7 cellular contexts compared by ENCODE assay signal in genomic region chr7:26152782-26153245, GRCh38. TPM values are rescaled to one million over a fixed set of nuclear protein-coding genes. Genes with fewer than 3 reads are reported as not detected.
DNase-seq lines count a peak whose midpoint lies in the region; ATAC-seq, FAIRE-seq and TF ChIP-seq lines count a peak whose summit lies in the region.
"Not testable (repeated sequence)": the region's sequence is repeated elsewhere in the genome, so short reads cannot be mapped to it uniquely, and the experiment has no call there.

No MANE protein-coding gene starts in this region.

- dilution Hi-C loops in keratinocyte (cut with MboI; ENCODE audit: extremely low pct_ligation_motif_present, low sequenced_read_pairs): loop anchor here (10.0 kb wide), 1 partner anchor 278 kb away; no protein-coding TSS in a partner anchor

- not testable (repeated sequence) for H4K20me1 ChIP-seq in MM.1S (ENCODE audit: insufficient read depth, low read length); keratinocyte (ENCODE audit: control insufficient read depth, extremely low read depth, insufficient read depth, low read length)

- peak; percentile 46 for DNase-seq in MM.1S
- DNase-seq in activated CD4-positive, alpha-beta memory T cell treated with anti-CD3 and anti-CD28 coated beads, Interleukin-2, amount 10 ng/mL, durations not matched to agents 7 days and 5 days: peak; percentile 50
- not testable (repeated sequence) for DNase-seq in chondrocyte (ENCODE audit: low spot score); keratinocyte (ENCODE audit: low read depth, low spot score)

- H3K27me3 ChIP-seq in MM.1S (replicated peaks; ENCODE audit: insufficient read depth, low read length); keratinocyte (ENCODE audit: control insufficient read depth, extremely low read depth, insufficient read depth, low read length); rectal smooth muscle tissue (ENCODE audit: control insufficient read depth, insufficient read depth, low read length): not testable (repeated sequence)

- CTCF ChIA-PET in activated CD4-positive, alpha-beta memory T cell treated with anti-CD3 and anti-CD28 coated beads, Interleukin-2, amount 10 ng/mL, durations not matched to agents 7 days and 5 days (lab: Charles Lee): interaction anchor here (1.0 to 2.0 kb wide), 8 partner anchors 8 to 258 kb away, joined by 3 to 11 read pairs (median 7); no protein-coding TSS in a partner anchor

- H3K79me2 ChIP-seq in MM.1S (ENCODE audit: low read length) (peaks cover 46% of the 10 kb centered on the region), keratinocyte (ENCODE audit: control insufficient read depth, insufficient read depth, low read length) (peaks cover 20% of the 10 kb centered on the region)

- H3K4me1 Mint-ChIP-seq in activated CD4-positive, alpha-beta memory T cell treated with anti-CD3 and anti-CD28 coated beads, Interleukin-2, amount 10 ng/mL, durations not matched to agents 7 days and 5 days: peaks cover 61% of the 10 kb centered on the region
- peaks cover 24% of the 10 kb centered on the region for H3K4me1 Mint-ChIP-seq in chondrocyte (ENCODE audit: low read depth)

- H3K9ac ChIP-seq in MM.1S (ENCODE audit: low read length) (peak overlapping the region; percentile 84), keratinocyte (ENCODE audit: control insufficient read depth, extremely low read depth, insufficient read depth, low read length) (peak overlapping the region; percentile 62), rectal smooth muscle tissue (ENCODE audit: low read length) (peak overlapping the region; percentile 11)

- peak overlapping the region; percentile 97 for H3K27ac Mint-ChIP-seq in activated CD4-positive, alpha-beta memory T cell treated with anti-CD3 and anti-CD28 coated beads, Interleukin-2, amount 10 ng/mL, durations not matched to agents 7 days and 5 days
- H3K27ac Mint-ChIP-seq in chondrocyte (ENCODE audit: unreplicated experiment): not testable (repeated sequence)

- H3K4me2 ChIP-seq in MM.1S (ENCODE audit: low read depth, low read length) (peak overlapping the region; percentile 85), keratinocyte (ENCODE audit: control insufficient read depth, extremely low read depth, insufficient read depth, low read depth, low read length) (peak overlapping the region; percentile 81)

- not testable (repeated sequence) for FAIRE-seq in keratinocyte (lab: Jason Lieb, UNC)

- not testable (repeated sequence) for H3K27me3 Mint-ChIP-seq in activated CD4-positive, alpha-beta memory T cell treated with anti-CD3 and anti-CD28 coated beads, Interleukin-2, amount 10 ng/mL, durations not matched to agents 7 days and 5 days
- H3K27me3 Mint-ChIP-seq in chondrocyte (ENCODE audit: low read depth): peaks cover 32% of the 10 kb centered on the region

- ATAC-seq in GM18519 (IDR thresholded peaks at IDR 0.05; ENCODE audit: low FRiP score, unreplicated experiment) (peak; percentile 16), HG02588 (IDR thresholded peaks at IDR 0.05; ENCODE audit: unreplicated experiment) (peak; percentile 13)

- POLR2A ChIA-PET in activated CD4-positive, alpha-beta memory T cell treated with anti-CD3 and anti-CD28 coated beads, Interleukin-2, amount 10 ng/mL, durations not matched to agents 7 days and 5 days (lab: Charles Lee): interaction anchor here (0.8 to 14.1 kb wide), 14 partner anchors 8 to 260 kb away, joined by 3 to 406 read pairs (median 6); partner anchors contain the start of genes CBX3, HNRNPA2B1 and SNX10

- H3F3A ChIP-seq in MM.1S (ENCODE audit: insufficient read depth, low read length): peaks cover 40% of the 10 kb centered on the region

- not testable (repeated sequence) for H3K36me3 ChIP-seq in MM.1S (replicated peaks; ENCODE audit: insufficient read depth, low read length); keratinocyte (ENCODE audit: control insufficient read depth in 2 of 2, extremely low read depth in 1 of 2, insufficient read depth in 2 of 2, low read length in 2 of 2); rectal smooth muscle tissue (ENCODE audit: control insufficient read depth, insufficient read depth, low read length)

- peak overlapping the region; percentile 47; the same call in 1 of the 2 replicates for H2AFZ ChIP-seq in MM.1S (ENCODE audit: low read length)
- not testable (repeated sequence) for H2AFZ ChIP-seq in keratinocyte (ENCODE audit: control insufficient read depth, low read length)

- H3K9me3 ChIP-seq in MM.1S (replicated peaks; ENCODE audit: insufficient read depth, low read length); keratinocyte (ENCODE audit: control insufficient read depth, low read depth, low read length): not testable (repeated sequence)

- not testable (repeated sequence) for H3K9me3 Mint-ChIP-seq in activated CD4-positive, alpha-beta memory T cell treated with anti-CD3 and anti-CD28 coated beads, Interleukin-2, amount 10 ng/mL, durations not matched to agents 7 days and 5 days; chondrocyte (ENCODE audit: low read depth)

- TF ChIP-seq CTCF in MM.1S (IDR thresholded peaks at IDR 0.05; ENCODE audit: low read length); chondrocyte (IDR thresholded peaks at IDR 0.05); keratinocyte (optimal IDR thresholded peaks at IDR 0.05 in 1 of 3, IDR thresholded peaks at IDR 0.05 in 1 of 3, conservative IDR thresholded peaks at IDR 0.05 in 1 of 3; ENCODE audit: extremely low read depth in 1 of 3, insufficient read depth in 2 of 3, low read length in 3 of 3): not testable (repeated sequence)

- peak overlapping the region; percentile 94 for H3K4me3 Mint-ChIP-seq in activated CD4-positive, alpha-beta memory T cell treated with anti-CD3 and anti-CD28 coated beads, Interleukin-2, amount 10 ng/mL, durations not matched to agents 7 days and 5 days
- H3K4me3 Mint-ChIP-seq in chondrocyte (ENCODE audit: unreplicated experiment): peak overlapping the region; percentile 36

- H3K9me1 ChIP-seq in keratinocyte (ENCODE audit: control insufficient read depth, extremely low read depth, insufficient read depth, low read length): not testable (repeated sequence)

- peaks cover 22% of the 10 kb centered on the region for H3K36me3 Mint-ChIP-seq in activated CD4-positive, alpha-beta memory T cell treated with anti-CD3 and anti-CD28 coated beads, Interleukin-2, amount 10 ng/mL, durations not matched to agents 7 days and 5 days (ENCODE audit: low read depth)
- H3K36me3 Mint-ChIP-seq in chondrocyte (ENCODE audit: low read depth): not testable (repeated sequence)

- H3K4me3 ChIP-seq in MM.1S (ENCODE audit: low read length) (peak overlapping the region; percentile 88), keratinocyte (ENCODE audit: control insufficient read depth in 2 of 3, extremely low read depth in 1 of 3, insufficient read depth in 2 of 3, low read depth in 1 of 3, low read length in 3 of 3) (peak overlapping the region; percentile 41 to 62 (median 53)), rectal smooth muscle tissue (ENCODE audit: low read length) (peak overlapping the region; percentile 71)

- H3K9me2 ChIP-seq in MM.1S (replicated peaks; ENCODE audit: insufficient read depth, low read length): not testable (repeated sequence)

- H3K27ac ChIP-seq in MM.1S (ENCODE audit: low read length): peak overlapping the region; percentile 84; the same call in 1 of the 2 replicates
- not testable (repeated sequence) for H3K27ac ChIP-seq in keratinocyte (ENCODE audit: control insufficient read depth, insufficient read depth, low read length); rectal smooth muscle tissue (ENCODE audit: low read depth, low read length)

- H3K4me1 ChIP-seq in MM.1S (ENCODE audit: low read length) (peaks cover 31% of the 10 kb centered on the region), keratinocyte (ENCODE audit: control insufficient read depth, extremely low read depth, insufficient read depth, low read length) (peaks cover 46% of the 10 kb centered on the region)
- H3K4me1 ChIP-seq in rectal smooth muscle tissue (ENCODE audit: control insufficient read depth, insufficient read depth, low read length): not testable (repeated sequence)

RNA-seq across cellular contexts. Expression of gene NFE2L3, which starts 0.8 kb away (rescaled TPM):
- total RNA-seq in activated CD4-positive, alpha-beta memory T cell treated with anti-CD3 and anti-CD28 coated beads, Interleukin-2, amount 10 ng/mL, durations not matched to agents 7 days and 5 days: 10 to 100 TPM; 21.5 to 24.0 TPM
- 0.17 to 0.79 TPM (median 0.52 TPM) in 3 replicates for total RNA-seq in chondrocyte
- polyA plus RNA-seq in keratinocyte: 10.7 to 17.8 TPM (median 14.2 TPM) in 3 replicates
- 25.8 TPM for polyA plus RNA-seq in keratinocyte (2011; ENCODE audit: low read depth)
- polyA plus RNA-seq in keratinocyte (2011; cell fraction: cytosol; rRNA removed): 2.7 and 8.0 TPM in 2 replicates
- polyA plus RNA-seq in keratinocyte (2011; cell fraction: nucleus; rRNA removed): 21.5 and 26.7 TPM in 2 replicates
- 9.3 and 13.1 TPM in 2 replicates for polyA plus RNA-seq in keratinocyte (2012; ENCODE audit: low replicate concordance)
- 2.5 to 13.4 TPM (median 7.4 TPM) in 3 replicates for polyA minus RNA-seq in keratinocyte
- 5.9 TPM for polyA minus RNA-seq in keratinocyte (2011; cell fraction: cytosol; rRNA and poly(A)+ RNA removed)
- 12.3 and 18.9 TPM in 2 replicates for polyA minus RNA-seq in keratinocyte (2011; cell fraction: nucleus; rRNA and poly(A)+ RNA removed)

RNA-seq across cellular contexts. Expression of gene HNRNPA2B1, which starts 47.7 kb away (rescaled TPM):
- 100 to 1,000 TPM; 696 to 705 TPM for total RNA-seq in activated CD4-positive, alpha-beta memory T cell treated with anti-CD3 and anti-CD28 coated beads, Interleukin-2, amount 10 ng/mL, durations not matched to agents 7 days and 5 days
- total RNA-seq in chondrocyte: 311 to 604 TPM (median 313 TPM) in 3 replicates
- polyA plus RNA-seq in keratinocyte: 172 to 511 TPM (median 429 TPM) in 3 replicates
- 389 TPM for polyA plus RNA-seq in keratinocyte (2011; ENCODE audit: low read depth)
- polyA plus RNA-seq in keratinocyte (2011; cell fraction: cytosol; rRNA removed): 256 and 274 TPM in 2 replicates
- polyA plus RNA-seq in keratinocyte (2011; cell fraction: nucleus; rRNA removed): 322 and 570 TPM in 2 replicates
- 284 and 874 TPM in 2 replicates for polyA plus RNA-seq in keratinocyte (2012; ENCODE audit: low replicate concordance)
- 56.7 to 160 TPM (median 59.5 TPM) in 3 replicates for polyA minus RNA-seq in keratinocyte
- 156 TPM for polyA minus RNA-seq in keratinocyte (2011; cell fraction: cytosol; rRNA and poly(A)+ RNA removed)
- 65.2 and 118 TPM in 2 replicates for polyA minus RNA-seq in keratinocyte (2011; cell fraction: nucleus; rRNA and poly(A)+ RNA removed)

RNA-seq across cellular contexts. Expression of gene CBX3, which starts 48.7 kb away (rescaled TPM):
- 100 to 1,000 TPM; 214 to 215 TPM for total RNA-seq in activated CD4-positive, alpha-beta memory T cell treated with anti-CD3 and anti-CD28 coated beads, Interleukin-2, amount 10 ng/mL, durations not matched to agents 7 days and 5 days
- 98.7 to 132 TPM (median 102 TPM) in 3 replicates for total RNA-seq in chondrocyte
- 69.7 to 161 TPM (median 86.4 TPM) in 3 replicates for polyA plus RNA-seq in keratinocyte
- polyA plus RNA-seq in keratinocyte (2011; ENCODE audit: low read depth): 216 TPM
- polyA plus RNA-seq in keratinocyte (2011; cell fraction: cytosol; rRNA removed): 70.9 and 132 TPM in 2 replicates
- 49.5 and 78.3 TPM in 2 replicates for polyA plus RNA-seq in keratinocyte (2011; cell fraction: nucleus; rRNA removed)
- polyA plus RNA-seq in keratinocyte (2012; ENCODE audit: low replicate concordance): 84.0 and 132 TPM in 2 replicates
- polyA minus RNA-seq in keratinocyte: 2.5 to 32.7 TPM (median 11.3 TPM) in 3 replicates
- polyA minus RNA-seq in keratinocyte (2011; cell fraction: cytosol; rRNA and poly(A)+ RNA removed): 19.6 TPM
- 12.6 and 19.5 TPM in 2 replicates for polyA minus RNA-seq in keratinocyte (2011; cell fraction: nucleus; rRNA and poly(A)+ RNA removed)

Comparison
In these comparisons a context has a peak if more than half of its experiments do, and no peak if none do; other contexts are left out.
1. H3K9ac ChIP-seq: peak in every context shown above with its lines; median percentile 84 in MM.1S; 62 in keratinocyte; 11 in rectal smooth muscle tissue.
2. RNA of gene NFE2L3, which starts 0.8 kb away (total RNA-seq): 21.5 to 24.0 TPM in activated CD4-positive, alpha-beta memory T cell treated with anti-CD3 and anti-CD28 coated beads, Interleukin-2, amount 10 ng/mL, durations not matched to agents 7 days and 5 days; 0.17 to 0.79 TPM in chondrocyte; every median in the first group is over 10 times any median in the second.
3. Peak in every context shown above with its lines, with median percentiles within 50 percentile points of each other: H3K4me3 ChIP-seq.